Comparison of ENCODE assay signal across 13 cellular contexts in the genomic region with DNA sequence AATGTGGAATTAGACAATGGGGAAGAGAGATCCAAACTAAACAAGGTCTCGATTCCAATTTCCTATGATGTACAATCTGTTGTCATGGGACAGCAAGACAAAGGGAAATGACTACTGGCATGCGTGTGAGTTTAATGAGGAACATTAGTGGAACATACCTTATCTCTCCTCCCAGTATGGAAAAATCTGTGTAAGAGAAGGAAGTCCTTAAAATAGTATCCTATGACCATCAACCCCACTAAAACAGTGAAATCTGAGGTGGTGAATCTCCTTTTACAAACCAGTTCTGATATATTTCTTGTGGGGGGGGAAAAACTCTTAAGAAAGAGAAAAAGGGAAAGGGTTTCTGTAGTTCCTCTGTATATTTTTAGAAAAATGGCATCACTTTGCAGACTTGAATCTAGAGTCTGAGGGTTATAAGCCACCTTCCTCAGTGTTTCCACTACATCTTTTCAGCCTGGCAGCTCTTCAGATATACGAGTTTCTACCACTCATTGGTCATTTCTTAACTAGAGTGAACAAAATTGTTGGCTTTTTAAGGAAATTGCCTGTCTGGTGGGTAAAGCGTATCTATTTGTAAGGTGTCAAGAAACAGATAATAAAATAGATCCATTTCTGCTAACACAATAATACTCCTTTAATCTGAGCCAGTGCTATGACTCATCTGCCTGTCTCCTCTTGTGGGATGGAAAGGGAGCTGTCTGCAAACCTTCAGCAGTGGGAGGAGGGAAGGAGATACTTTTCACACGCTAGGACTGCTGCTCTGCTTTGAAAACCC. TPM values are rescaled to one million over a fixed set of nuclear protein-coding genes. Genes with fewer than 3 reads are reported as not detected.
A peak's percentile ranks its signal among the peaks of the same experiment; 100 is the strongest.
DNase-seq lines count a peak whose midpoint lies in the region; ATAC-seq and TF ChIP-seq lines count a peak whose summit lies in the region.
"Had no signal": no experiment of that assay in that cellular context is flagged by ENCODE, and none has a peak within 500 bp of the region (broad histone marks: within the 10 kb centered on the region; RNA-seq: fewer than 3 reads in every experiment).

No MANE protein-coding gene starts in this region.

- ATAC-seq in effector memory CD8-positive, alpha-beta T cell (replicated peaks) = no peak
- no peak for ATAC-seq in GM21723 (IDR thresholded peaks at IDR 0.05; ENCODE audit: unreplicated experiment)
- ATAC-seq: GM23338 had no signal

- no peak for TF ChIP-seq CTCF in endothelial cell (IDR thresholded peaks at IDR 0.05; ENCODE audit: unreplicated experiment)

- peaks cover 7% of the 10 kb centered on the region for H3K27me3 Mint-ChIP-seq in endothelial cell (ENCODE audit: unreplicated experiment)
- peaks cover 59 to 74% of the 10 kb centered on the region in 2 donors for H3K27me3 Mint-ChIP-seq in effector memory CD8-positive, alpha-beta T cell

- peaks cover 23% of the 10 kb centered on the region for H3K4me1 Mint-ChIP-seq in endothelial cell (ENCODE audit: unreplicated experiment)
- H3K4me1 Mint-ChIP-seq in effector memory CD8-positive, alpha-beta T cell (ENCODE audit: low read depth in 2 of 2) = peaks cover 4% of the 10 kb centered on the region in 2 donors

- no peak overlapping the region for H3K4me3 Mint-ChIP-seq in endothelial cell (ENCODE audit: unreplicated experiment)
- H3K4me3 Mint-ChIP-seq in effector memory CD8-positive, alpha-beta T cell = no peak overlapping the region
- H3K4me3 Mint-ChIP-seq: activated CD4-positive, alpha-beta memory T cell treated with anti-CD3 and anti-CD28 coated beads for 36 hours; GM23338 had no signal

- no peaks in the 10 kb centered on the region for H3K36me3 Mint-ChIP-seq in endothelial cell (ENCODE audit: low read depth, unreplicated experiment)
- H3K36me3 Mint-ChIP-seq in effector memory CD8-positive, alpha-beta T cell (ENCODE audit: insufficient read depth) = no peaks in the 10 kb centered on the region
- H3K36me3 Mint-ChIP-seq: activated CD4-positive, alpha-beta memory T cell treated with anti-CD3 and anti-CD28 coated beads for 36 hours had no signal

- peak overlapping the region; percentile 91 for H3K27ac Mint-ChIP-seq in endothelial cell (ENCODE audit: unreplicated experiment)
- no peak overlapping the region for H3K27ac Mint-ChIP-seq in effector memory CD8-positive, alpha-beta T cell
- H3K27ac Mint-ChIP-seq: activated CD4-positive, alpha-beta memory T cell treated with anti-CD3 and anti-CD28 coated beads for 36 hours; GM23338 had no signal

- DNase-seq in EH (ENCODE audit: low read depth) (peak; percentile 72), NOMO-1 treated with DMSO at 0.1 percent for 48 hours (lab: John Stamatoyannopoulos, UW; ENCODE audit: unreplicated experiment) (peak; percentile 79), endothelial cell (ENCODE audit: low spot score) (no peak), pons (ENCODE audit: low spot score) (peak; percentile 80), NCI-H774 (lab: John Stamatoyannopoulos, UW) (no peak), activated T-cell treated with anti-CD3 and anti-CD28 coated beads for 4 hours (no peak)
- DNase-seq in effector memory CD8-positive, alpha-beta T cell = no peak
- DNase-seq: activated CD4-positive, alpha-beta memory T cell treated with anti-CD3 and anti-CD28 coated beads for 36 hours; NCI-H1436; stimulated activated CD4-positive, alpha-beta T cell treated with anti-CD3 and anti-CD28 coated beads, Interleukin-2, amount 100 ng/mL, for 24 hours; transverse colon had no signal

- no peaks in the 10 kb centered on the region for H3K9me3 Mint-ChIP-seq in endothelial cell (ENCODE audit: unreplicated experiment)
- H3K9me3 Mint-ChIP-seq in effector memory CD8-positive, alpha-beta T cell = no peaks in the 10 kb centered on the region
- H3K9me3 Mint-ChIP-seq: activated CD4-positive, alpha-beta memory T cell treated with anti-CD3 and anti-CD28 coated beads for 36 hours; GM23338 had no signal

RNA-seq across cellular contexts. Expression of a gene that starts 3.0 kb away (rescaled TPM):
- total RNA-seq in endothelial cell (ENCODE audit: unreplicated experiment) = 0.77 TPM

Comparison
In these comparisons a context has a peak if more than half of its experiments do, and no peak if none do; other contexts are left out.
1. DNase-seq: peak in EH (single experiment), NOMO-1 treated with DMSO at 0.1 percent for 48 hours (single experiment) and pons (single experiment); none in endothelial cell (single experiment), NCI-H774 (single experiment), effector memory CD8-positive, alpha-beta T cell (0 of 3) and activated T-cell treated with anti-CD3 and anti-CD28 coated beads for 4 hours (single experiment).